22 cellular contexts compared by ENCODE assay signal in the genomic region with DNA sequence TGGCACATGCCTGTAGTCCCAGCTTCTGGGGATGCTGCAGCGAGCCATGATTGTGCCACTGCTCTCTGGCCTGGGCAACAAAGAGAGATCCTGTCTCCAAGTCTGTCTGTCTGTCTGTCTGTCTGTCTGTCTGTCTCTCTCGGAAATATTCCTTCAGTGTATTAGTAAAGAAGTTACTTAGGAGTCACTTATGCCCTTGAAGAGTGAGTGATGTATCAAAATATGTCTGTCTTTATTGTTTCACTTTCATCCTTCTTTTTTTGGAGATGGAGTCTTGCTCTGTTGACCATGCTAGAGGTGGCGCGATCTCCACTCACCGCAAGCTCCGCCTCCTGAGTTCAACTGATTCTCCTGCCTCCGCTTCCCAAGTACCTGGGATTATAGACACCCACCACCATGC.
DNase-seq lines count a peak whose midpoint lies in the region; ATAC-seq and TF ChIP-seq lines count a peak whose summit lies in the region.
"Had no signal": no experiment of that assay in that cellular context is flagged by ENCODE, and none has a peak within 500 bp of the region (broad histone marks: within the 10 kb centered on the region; RNA-seq: fewer than 3 reads in every experiment).

No MANE protein-coding gene starts in this region.

- no peak for TF ChIP-seq CTCF in type B pancreatic cell (conservative IDR thresholded peaks at IDR 0.05)

- H3K9me3 Mint-ChIP-seq in stimulated activated naive CD8-positive, alpha-beta T cell treated with anti-CD3 and anti-CD28 coated beads, Interleukin-15, Interleukin-2, amounts not matched to agents 100 ng/mL and 50 ng/mL, for 24 hours = no peaks in the 10 kb centered on the region
- H3K9me3 Mint-ChIP-seq in stimulated activated naive CD8-positive, alpha-beta T cell treated with anti-CD3 and anti-CD28 coated beads, Interleukin-15, amount 100 ng/mL, for 72 hours = no peaks in the 10 kb centered on the region
- no peaks in the 10 kb centered on the region for H3K9me3 Mint-ChIP-seq in type B pancreatic cell
- H3K9me3 Mint-ChIP-seq: CD4-positive, alpha-beta memory T cell had no signal

- H3K27ac Mint-ChIP-seq in stimulated activated naive CD8-positive, alpha-beta T cell treated with anti-CD3 and anti-CD28 coated beads, Interleukin-15, Interleukin-2, amounts not matched to agents 100 ng/mL and 50 ng/mL, for 24 hours = peak overlapping the region; percentile 49
- H3K27ac Mint-ChIP-seq in stimulated activated naive CD8-positive, alpha-beta T cell treated with anti-CD3 and anti-CD28 coated beads, Interleukin-15, amount 100 ng/mL, for 72 hours = no peak overlapping the region
- no peak overlapping the region for H3K27ac Mint-ChIP-seq in type B pancreatic cell

- H3K27me3 Mint-ChIP-seq in stimulated activated naive CD8-positive, alpha-beta T cell treated with anti-CD3 and anti-CD28 coated beads, Interleukin-15, Interleukin-2, amounts not matched to agents 100 ng/mL and 50 ng/mL, for 24 hours = no peaks in the 10 kb centered on the region
- H3K27me3 Mint-ChIP-seq in stimulated activated naive CD8-positive, alpha-beta T cell treated with anti-CD3 and anti-CD28 coated beads, Interleukin-15, amount 100 ng/mL, for 72 hours = no peaks in the 10 kb centered on the region
- H3K27me3 Mint-ChIP-seq in type B pancreatic cell = no peaks in the 10 kb centered on the region
- H3K27me3 Mint-ChIP-seq: CD4-positive, alpha-beta memory T cell had no signal

- no peak for DNase-seq in stimulated activated naive CD8-positive, alpha-beta T cell treated with anti-CD3 and anti-CD28 coated beads, Interleukin-15, amount 100 ng/mL, for 72 hours
- DNase-seq in kidney glomerular epithelial cell (lab: John Stamatoyannopoulos, UW) (no peak), type B pancreatic cell (ENCODE audit: extremely low spot score, unreplicated experiment) (no peak)
- DNase-seq: 8988T; Calu3; CD4-positive, alpha-beta memory T cell; DMS153; GDM1; KBM-7; NCI-H1105; NCI-H2029 treated with DMSO at 0.1 percent for 48 hours; NCI-H2171; NCI-H345; NCI-H524; NCI-H774; NK-92 treated with Interleukin-12 subunit alpha and Interleukin-12 subunit beta, amount 100 ng/mL, for 24 hours; SHP77 treated with DMSO at 0.1 percent for 48 hours had no signal

- no peaks in the 10 kb centered on the region for H3K4me1 Mint-ChIP-seq in stimulated activated naive CD8-positive, alpha-beta T cell treated with anti-CD3 and anti-CD28 coated beads, Interleukin-15, Interleukin-2, amounts not matched to agents 100 ng/mL and 50 ng/mL, for 24 hours (ENCODE audit: low read depth)
- H3K4me1 Mint-ChIP-seq in stimulated activated naive CD8-positive, alpha-beta T cell treated with anti-CD3 and anti-CD28 coated beads, Interleukin-15, amount 100 ng/mL, for 72 hours = no peaks in the 10 kb centered on the region
- peaks cover 6% of the 10 kb centered on the region for H3K4me1 Mint-ChIP-seq in type B pancreatic cell (ENCODE audit: unreplicated experiment)
- H3K4me1 Mint-ChIP-seq: CD4-positive, alpha-beta memory T cell had no signal

- H3K36me3 Mint-ChIP-seq in stimulated activated naive CD8-positive, alpha-beta T cell treated with anti-CD3 and anti-CD28 coated beads, Interleukin-15, Interleukin-2, amounts not matched to agents 100 ng/mL and 50 ng/mL, for 24 hours (ENCODE audit: low read depth) = no peaks in the 10 kb centered on the region
- H3K36me3 Mint-ChIP-seq in type B pancreatic cell = no peaks in the 10 kb centered on the region
- H3K36me3 Mint-ChIP-seq: CD4-positive, alpha-beta memory T cell had no signal

- no peak for ATAC-seq in stimulated activated naive CD8-positive, alpha-beta T cell treated with anti-CD3 and anti-CD28 coated beads, Interleukin-15, amount 100 ng/mL, for 72 hours
- ATAC-seq in GM21390 (IDR thresholded peaks at IDR 0.05; ENCODE audit: unreplicated experiment) (peak; percentile 60), HG03378 (IDR thresholded peaks at IDR 0.05; ENCODE audit: unreplicated experiment) (peak; percentile 62), GM18502 (IDR thresholded peaks at IDR 0.05; ENCODE audit: poor library complexity, unreplicated experiment) (no peak)
- ATAC-seq: HepG2 had no signal

- no peak overlapping the region for H3K4me3 Mint-ChIP-seq in stimulated activated naive CD8-positive, alpha-beta T cell treated with anti-CD3 and anti-CD28 coated beads, Interleukin-15, Interleukin-2, amounts not matched to agents 100 ng/mL and 50 ng/mL, for 24 hours
- no peak overlapping the region for H3K4me3 Mint-ChIP-seq in stimulated activated naive CD8-positive, alpha-beta T cell treated with anti-CD3 and anti-CD28 coated beads, Interleukin-15, amount 100 ng/mL, for 72 hours
- no peak overlapping the region for H3K4me3 Mint-ChIP-seq in type B pancreatic cell
- H3K4me3 Mint-ChIP-seq: CD4-positive, alpha-beta memory T cell had no signal

Comparison
In these comparisons a context has a peak if more than half of its experiments do, and no peak if none do; other contexts are left out.
1. ATAC-seq: peak in GM21390 (single experiment) and HG03378 (single experiment); none in stimulated activated naive CD8-positive, alpha-beta T cell treated with anti-CD3 and anti-CD28 coated beads, Interleukin-15, amount 100 ng/mL, for 72 hours (single experiment) and GM18502 (single experiment).